1 cellular context compared by ENCODE assay signal in the genomic region with DNA sequence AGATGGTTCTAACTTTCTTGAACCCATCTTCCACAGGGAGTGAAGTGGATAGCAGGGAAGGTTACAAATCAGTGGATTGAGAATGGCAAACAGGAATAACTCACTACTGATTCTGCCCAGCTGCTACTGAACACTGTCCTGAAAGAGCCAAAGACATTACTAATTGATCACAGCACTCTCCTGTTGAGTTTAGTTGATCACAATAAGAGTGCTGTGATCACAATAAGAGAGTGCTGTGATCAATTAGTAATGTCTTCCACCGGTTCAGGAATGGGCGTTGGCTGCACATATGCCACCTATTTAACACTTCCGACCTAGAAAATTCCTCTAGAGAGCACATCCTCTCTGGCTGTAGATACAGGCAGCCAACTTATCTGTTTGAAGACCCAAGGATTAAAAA.
TF ChIP-seq lines count a peak whose summit lies in the region.

No MANE protein-coding gene starts in this region.

TF ChIP-seq in K562, 482 proteins besides CTCF, POLR2A, EP300 and RAD21 (continues in another document):
- TF ChIP-seq, protein P1, sequence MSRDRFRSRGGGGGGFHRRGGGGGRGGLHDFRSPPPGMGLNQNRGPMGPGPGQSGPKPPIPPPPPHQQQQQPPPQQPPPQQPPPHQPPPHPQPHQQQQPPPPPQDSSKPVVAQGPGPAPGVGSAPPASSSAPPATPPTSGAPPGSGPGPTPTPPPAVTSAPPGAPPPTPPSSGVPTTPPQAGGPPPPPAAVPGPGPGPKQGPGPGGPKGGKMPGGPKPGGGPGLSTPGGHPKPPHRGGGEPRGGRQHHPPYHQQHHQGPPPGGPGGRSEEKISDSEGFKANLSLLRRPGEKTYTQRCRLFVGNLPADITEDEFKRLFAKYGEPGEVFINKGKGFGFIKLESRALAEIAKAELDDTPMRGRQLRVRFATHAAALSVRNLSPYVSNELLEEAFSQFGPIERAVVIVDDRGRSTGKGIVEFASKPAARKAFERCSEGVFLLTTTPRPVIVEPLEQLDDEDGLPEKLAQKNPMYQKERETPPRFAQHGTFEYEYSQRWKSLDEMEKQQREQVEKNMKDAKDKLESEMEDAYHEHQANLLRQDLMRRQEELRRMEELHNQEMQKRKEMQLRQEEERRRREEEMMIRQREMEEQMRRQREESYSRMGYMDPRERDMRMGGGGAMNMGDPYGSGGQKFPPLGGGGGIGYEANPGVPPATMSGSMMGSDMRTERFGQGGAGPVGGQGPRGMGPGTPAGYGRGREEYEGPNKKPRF (IDR thresholded peaks at IDR 0.05; ENCODE audit: low read depth, low read length), result no peak
- TF ChIP-seq, protein P2, sequence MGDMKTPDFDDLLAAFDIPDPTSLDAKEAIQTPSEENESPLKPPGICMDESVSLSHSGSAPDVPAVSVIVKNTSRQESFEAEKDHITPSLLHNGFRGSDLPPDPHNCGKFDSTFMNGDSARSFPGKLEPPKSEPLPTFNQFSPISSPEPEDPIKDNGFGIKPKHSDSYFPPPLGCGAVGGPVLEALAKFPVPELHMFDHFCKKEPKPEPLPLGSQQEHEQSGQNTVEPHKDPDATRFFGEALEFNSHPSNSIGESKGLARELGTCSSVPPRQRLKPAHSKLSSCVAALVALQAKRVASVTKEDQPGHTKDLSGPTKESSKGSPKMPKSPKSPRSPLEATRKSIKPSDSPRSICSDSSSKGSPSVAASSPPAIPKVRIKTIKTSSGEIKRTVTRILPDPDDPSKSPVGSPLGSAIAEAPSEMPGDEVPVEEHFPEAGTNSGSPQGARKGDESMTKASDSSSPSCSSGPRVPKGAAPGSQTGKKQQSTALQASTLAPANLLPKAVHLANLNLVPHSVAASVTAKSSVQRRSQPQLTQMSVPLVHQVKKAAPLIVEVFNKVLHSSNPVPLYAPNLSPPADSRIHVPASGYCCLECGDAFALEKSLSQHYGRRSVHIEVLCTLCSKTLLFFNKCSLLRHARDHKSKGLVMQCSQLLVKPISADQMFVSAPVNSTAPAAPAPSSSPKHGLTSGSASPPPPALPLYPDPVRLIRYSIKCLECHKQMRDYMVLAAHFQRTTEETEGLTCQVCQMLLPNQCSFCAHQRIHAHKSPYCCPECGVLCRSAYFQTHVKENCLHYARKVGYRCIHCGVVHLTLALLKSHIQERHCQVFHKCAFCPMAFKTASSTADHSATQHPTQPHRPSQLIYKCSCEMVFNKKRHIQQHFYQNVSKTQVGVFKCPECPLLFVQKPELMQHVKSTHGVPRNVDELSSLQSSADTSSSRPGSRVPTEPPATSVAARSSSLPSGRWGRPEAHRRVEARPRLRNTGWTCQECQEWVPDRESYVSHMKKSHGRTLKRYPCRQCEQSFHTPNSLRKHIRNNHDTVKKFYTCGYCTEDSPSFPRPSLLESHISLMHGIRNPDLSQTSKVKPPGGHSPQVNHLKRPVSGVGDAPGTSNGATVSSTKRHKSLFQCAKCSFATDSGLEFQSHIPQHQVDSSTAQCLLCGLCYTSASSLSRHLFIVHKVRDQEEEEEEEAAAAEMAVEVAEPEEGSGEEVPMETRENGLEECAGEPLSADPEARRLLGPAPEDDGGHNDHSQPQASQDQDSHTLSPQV (IDR thresholded peaks at IDR 0.05), result no peak
- TF ChIP-seq NFATC3 (IDR thresholded peaks at IDR 0.05) (no peak), ZKSCAN3 (CRISPR knock-in tag; IDR thresholded peaks at IDR 0.05) (no peak), IFI16 (CRISPR knock-in tag; IDR thresholded peaks at IDR 0.05) (no peak), ZNF830 (CRISPR knock-in tag; IDR thresholded peaks at IDR 0.05) (no peak), TBL1XR1 (IDR thresholded peaks at IDR 0.05; ENCODE audit: low read length in 2 of 2) (no peak), ETV5 (CRISPR knock-in tag; IDR thresholded peaks at IDR 0.05; ENCODE audit: low read depth) (no peak), CBFB (CRISPR knock-in tag; IDR thresholded peaks at IDR 0.05) (no peak), YBX1 (IDR thresholded peaks at IDR 0.05) (no peak), ZZZ3 (IDR thresholded peaks at IDR 0.05) (no peak), ZBTB17 (CRISPR knock-in tag; IDR thresholded peaks at IDR 0.05) (peak; percentile 98), GABPA (tag; conservative IDR thresholded peaks at IDR 0.05; ENCODE audit: low read depth) (no peak), POLR2H (tag; IDR thresholded peaks at IDR 0.05; ENCODE audit: low read depth) (no peak), ILK (tag; IDR thresholded peaks at IDR 0.05; ENCODE audit: borderline replicate concordance, low read depth) (no peak), RCOR1 (IDR thresholded peaks at IDR 0.05; ENCODE audit: borderline replicate concordance in 1 of 2, low read depth in 2 of 2, low read length in 2 of 2) (0 out of 4 replicates have a peak, but pooled peaks of 1 of the 2 experiments have one; percentile 11), ZNF75A (CRISPR knock-in tag; IDR thresholded peaks at IDR 0.05) (no peak), TEAD4 (IDR thresholded peaks at IDR 0.05; ENCODE audit: low read length) (no peak), TEAD4 (CRISPR knock-in tag; IDR thresholded peaks at IDR 0.05; ENCODE audit: borderline replicate concordance) (no peak), SREBF1 (IDR thresholded peaks at IDR 0.05; ENCODE audit: borderline replicate concordance, low read depth, low read length) (no peak), PYGO2 (tag; IDR thresholded peaks at IDR 0.05) (no peak), ARNT (IDR thresholded peaks at IDR 0.05) (0 out of 4 replicates have a peak, but pooled peaks of 1 of the 2 experiments have one; percentile 38), STAT5A (IDR thresholded peaks at IDR 0.05; ENCODE audit: borderline replicate concordance, low read length) (no peak), HMG20A (CRISPR knock-in tag; conservative IDR thresholded peaks at IDR 0.05) (no peak), KLF6 (CRISPR knock-in tag; IDR thresholded peaks at IDR 0.05; ENCODE audit: borderline replicate concordance) (no peak), PHF8 (IDR thresholded peaks at IDR 0.05; ENCODE audit: borderline replicate concordance, low read length) (no peak), ZNF224 (CRISPR knock-in tag; IDR thresholded peaks at IDR 0.05) (no peak), ZNF134 (CRISPR knock-in tag; conservative IDR thresholded peaks at IDR 0.05) (no peak)
- TF ChIP-seq, protein P3, sequence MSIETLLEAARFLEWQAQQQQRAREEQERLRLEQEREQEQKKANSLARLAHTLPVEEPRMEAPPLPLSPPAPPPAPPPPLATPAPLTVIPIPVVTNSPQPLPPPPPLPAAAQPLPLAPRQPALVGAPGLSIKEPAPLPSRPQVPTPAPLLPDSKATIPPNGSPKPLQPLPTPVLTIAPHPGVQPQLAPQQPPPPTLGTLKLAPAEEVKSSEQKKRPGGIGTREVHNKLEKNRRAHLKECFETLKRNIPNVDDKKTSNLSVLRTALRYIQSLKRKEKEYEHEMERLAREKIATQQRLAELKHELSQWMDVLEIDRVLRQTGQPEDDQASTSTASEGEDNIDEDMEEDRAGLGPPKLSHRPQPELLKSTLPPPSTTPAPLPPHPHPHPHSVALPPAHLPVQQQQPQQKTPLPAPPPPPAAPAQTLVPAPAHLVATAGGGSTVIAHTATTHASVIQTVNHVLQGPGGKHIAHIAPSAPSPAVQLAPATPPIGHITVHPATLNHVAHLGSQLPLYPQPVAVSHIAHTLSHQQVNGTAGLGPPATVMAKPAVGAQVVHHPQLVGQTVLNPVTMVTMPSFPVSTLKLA (conservative IDR thresholded peaks at IDR 0.05), result 0 out of 4 replicates have a peak, but pooled peaks of 1 of the 2 experiments have one; percentile 33
- TF ChIP-seq, protein P4, sequence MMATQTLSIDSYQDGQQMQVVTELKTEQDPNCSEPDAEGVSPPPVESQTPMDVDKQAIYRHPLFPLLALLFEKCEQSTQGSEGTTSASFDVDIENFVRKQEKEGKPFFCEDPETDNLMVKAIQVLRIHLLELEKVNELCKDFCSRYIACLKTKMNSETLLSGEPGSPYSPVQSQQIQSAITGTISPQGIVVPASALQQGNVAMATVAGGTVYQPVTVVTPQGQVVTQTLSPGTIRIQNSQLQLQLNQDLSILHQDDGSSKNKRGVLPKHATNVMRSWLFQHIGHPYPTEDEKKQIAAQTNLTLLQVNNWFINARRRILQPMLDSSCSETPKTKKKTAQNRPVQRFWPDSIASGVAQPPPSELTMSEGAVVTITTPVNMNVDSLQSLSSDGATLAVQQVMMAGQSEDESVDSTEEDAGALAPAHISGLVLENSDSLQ (IDR thresholded peaks at IDR 0.05), result no peak
- TF ChIP-seq, protein P5, sequence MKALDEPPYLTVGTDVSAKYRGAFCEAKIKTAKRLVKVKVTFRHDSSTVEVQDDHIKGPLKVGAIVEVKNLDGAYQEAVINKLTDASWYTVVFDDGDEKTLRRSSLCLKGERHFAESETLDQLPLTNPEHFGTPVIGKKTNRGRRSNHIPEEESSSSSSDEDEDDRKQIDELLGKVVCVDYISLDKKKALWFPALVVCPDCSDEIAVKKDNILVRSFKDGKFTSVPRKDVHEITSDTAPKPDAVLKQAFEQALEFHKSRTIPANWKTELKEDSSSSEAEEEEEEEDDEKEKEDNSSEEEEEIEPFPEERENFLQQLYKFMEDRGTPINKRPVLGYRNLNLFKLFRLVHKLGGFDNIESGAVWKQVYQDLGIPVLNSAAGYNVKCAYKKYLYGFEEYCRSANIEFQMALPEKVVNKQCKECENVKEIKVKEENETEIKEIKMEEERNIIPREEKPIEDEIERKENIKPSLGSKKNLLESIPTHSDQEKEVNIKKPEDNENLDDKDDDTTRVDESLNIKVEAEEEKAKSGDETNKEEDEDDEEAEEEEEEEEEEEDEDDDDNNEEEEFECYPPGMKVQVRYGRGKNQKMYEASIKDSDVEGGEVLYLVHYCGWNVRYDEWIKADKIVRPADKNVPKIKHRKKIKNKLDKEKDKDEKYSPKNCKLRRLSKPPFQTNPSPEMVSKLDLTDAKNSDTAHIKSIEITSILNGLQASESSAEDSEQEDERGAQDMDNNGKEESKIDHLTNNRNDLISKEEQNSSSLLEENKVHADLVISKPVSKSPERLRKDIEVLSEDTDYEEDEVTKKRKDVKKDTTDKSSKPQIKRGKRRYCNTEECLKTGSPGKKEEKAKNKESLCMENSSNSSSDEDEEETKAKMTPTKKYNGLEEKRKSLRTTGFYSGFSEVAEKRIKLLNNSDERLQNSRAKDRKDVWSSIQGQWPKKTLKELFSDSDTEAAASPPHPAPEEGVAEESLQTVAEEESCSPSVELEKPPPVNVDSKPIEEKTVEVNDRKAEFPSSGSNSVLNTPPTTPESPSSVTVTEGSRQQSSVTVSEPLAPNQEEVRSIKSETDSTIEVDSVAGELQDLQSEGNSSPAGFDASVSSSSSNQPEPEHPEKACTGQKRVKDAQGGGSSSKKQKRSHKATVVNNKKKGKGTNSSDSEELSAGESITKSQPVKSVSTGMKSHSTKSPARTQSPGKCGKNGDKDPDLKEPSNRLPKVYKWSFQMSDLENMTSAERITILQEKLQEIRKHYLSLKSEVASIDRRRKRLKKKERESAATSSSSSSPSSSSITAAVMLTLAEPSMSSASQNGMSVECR (CRISPR knock-in tag; IDR thresholded peaks at IDR 0.05), result no peak
- TF ChIP-seq, protein P6, sequence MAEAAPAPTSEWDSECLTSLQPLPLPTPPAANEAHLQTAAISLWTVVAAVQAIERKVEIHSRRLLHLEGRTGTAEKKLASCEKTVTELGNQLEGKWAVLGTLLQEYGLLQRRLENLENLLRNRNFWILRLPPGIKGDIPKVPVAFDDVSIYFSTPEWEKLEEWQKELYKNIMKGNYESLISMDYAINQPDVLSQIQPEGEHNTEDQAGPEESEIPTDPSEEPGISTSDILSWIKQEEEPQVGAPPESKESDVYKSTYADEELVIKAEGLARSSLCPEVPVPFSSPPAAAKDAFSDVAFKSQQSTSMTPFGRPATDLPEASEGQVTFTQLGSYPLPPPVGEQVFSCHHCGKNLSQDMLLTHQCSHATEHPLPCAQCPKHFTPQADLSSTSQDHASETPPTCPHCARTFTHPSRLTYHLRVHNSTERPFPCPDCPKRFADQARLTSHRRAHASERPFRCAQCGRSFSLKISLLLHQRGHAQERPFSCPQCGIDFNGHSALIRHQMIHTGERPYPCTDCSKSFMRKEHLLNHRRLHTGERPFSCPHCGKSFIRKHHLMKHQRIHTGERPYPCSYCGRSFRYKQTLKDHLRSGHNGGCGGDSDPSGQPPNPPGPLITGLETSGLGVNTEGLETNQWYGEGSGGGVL (CRISPR knock-in tag; IDR thresholded peaks at IDR 0.05), result no peak
- TF ChIP-seq, protein P7, sequence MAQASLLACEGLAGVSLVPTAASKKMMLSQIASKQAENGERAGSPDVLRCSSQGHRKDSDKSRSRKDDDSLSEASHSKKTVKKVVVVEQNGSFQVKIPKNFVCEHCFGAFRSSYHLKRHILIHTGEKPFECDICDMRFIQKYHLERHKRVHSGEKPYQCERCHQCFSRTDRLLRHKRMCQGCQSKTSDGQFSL (CRISPR knock-in tag; IDR thresholded peaks at IDR 0.05), result no peak
- TF ChIP-seq, protein P7 (tag; IDR thresholded peaks at IDR 0.05), result no peak
- TF ChIP-seq, protein P8, sequence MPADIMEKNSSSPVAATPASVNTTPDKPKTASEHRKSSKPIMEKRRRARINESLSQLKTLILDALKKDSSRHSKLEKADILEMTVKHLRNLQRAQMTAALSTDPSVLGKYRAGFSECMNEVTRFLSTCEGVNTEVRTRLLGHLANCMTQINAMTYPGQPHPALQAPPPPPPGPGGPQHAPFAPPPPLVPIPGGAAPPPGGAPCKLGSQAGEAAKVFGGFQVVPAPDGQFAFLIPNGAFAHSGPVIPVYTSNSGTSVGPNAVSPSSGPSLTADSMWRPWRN (IDR thresholded peaks at IDR 0.05; ENCODE audit: low read depth), result no peak
- TF ChIP-seq, protein P9, sequence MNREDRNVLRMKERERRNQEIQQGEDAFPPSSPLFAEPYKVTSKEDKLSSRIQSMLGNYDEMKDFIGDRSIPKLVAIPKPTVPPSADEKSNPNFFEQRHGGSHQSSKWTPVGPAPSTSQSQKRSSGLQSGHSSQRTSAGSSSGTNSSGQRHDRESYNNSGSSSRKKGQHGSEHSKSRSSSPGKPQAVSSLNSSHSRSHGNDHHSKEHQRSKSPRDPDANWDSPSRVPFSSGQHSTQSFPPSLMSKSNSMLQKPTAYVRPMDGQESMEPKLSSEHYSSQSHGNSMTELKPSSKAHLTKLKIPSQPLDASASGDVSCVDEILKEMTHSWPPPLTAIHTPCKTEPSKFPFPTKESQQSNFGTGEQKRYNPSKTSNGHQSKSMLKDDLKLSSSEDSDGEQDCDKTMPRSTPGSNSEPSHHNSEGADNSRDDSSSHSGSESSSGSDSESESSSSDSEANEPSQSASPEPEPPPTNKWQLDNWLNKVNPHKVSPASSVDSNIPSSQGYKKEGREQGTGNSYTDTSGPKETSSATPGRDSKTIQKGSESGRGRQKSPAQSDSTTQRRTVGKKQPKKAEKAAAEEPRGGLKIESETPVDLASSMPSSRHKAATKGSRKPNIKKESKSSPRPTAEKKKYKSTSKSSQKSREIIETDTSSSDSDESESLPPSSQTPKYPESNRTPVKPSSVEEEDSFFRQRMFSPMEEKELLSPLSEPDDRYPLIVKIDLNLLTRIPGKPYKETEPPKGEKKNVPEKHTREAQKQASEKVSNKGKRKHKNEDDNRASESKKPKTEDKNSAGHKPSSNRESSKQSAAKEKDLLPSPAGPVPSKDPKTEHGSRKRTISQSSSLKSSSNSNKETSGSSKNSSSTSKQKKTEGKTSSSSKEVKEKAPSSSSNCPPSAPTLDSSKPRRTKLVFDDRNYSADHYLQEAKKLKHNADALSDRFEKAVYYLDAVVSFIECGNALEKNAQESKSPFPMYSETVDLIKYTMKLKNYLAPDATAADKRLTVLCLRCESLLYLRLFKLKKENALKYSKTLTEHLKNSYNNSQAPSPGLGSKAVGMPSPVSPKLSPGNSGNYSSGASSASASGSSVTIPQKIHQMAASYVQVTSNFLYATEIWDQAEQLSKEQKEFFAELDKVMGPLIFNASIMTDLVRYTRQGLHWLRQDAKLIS (CRISPR knock-in tag; IDR thresholded peaks at IDR 0.05), result no peak
